1 cellular context compared by ENCODE assay signal in the genomic region with DNA sequence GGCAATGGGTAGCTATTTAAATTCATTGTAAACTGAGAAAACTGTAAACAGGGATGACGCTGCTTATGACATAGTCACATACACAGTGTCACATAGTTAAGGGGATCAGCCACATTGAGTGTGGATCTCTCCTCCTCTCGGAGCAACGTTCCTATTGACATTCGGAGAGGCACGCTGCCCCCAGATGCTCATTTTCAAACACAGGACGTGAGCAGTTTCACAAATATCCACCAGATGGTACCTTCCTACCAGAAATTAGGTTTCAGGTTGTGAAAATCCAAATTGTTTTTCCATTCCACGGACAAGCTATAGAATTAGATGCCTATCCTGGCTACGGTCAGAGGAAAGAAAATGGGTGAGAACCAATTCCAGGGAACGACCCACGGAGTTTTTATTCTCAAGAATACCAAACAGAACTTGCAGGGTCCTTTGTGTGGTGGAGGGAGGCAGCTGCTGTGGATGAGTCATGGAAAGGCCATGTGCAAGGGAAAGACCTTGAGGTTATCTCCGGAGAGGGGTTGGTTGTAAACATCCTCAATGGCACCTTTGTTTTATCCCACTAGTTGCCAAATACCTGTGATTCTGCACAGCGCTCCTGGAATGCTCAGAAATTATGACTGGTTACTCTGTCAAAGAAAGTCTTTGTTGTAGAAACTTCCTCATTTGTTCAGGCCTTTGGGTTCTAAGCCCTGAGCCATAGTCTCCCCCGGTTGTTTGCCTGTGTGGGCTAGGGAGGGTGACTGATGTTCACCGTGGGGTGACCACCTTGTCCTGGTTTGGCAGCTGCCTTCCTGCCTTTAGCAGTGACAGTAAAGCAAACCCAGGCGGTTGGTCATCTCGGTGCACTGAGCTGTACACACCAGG.
TF ChIP-seq lines count a peak whose summit lies in the region.

No MANE protein-coding gene starts in this region.

TF ChIP-seq in HepG2, 621 proteins besides CTCF, POLR2A, EP300 and RAD21 (continued from another document and continues in another):
- TF ChIP-seq, protein P1, sequence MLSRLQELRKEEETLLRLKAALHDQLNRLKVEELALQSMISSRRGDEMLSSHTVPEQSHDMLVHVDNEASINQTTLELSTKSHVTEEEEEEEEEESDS (CRISPR knock-in tag; IDR thresholded peaks at IDR 0.05; ENCODE audit: borderline replicate concordance): 0 out of 2 replicates have a peak, but pooled peaks have one; percentile 7
- TF ChIP-seq YY1 (IDR thresholded peaks at IDR 0.05; ENCODE audit: insufficient read depth, insufficient replicate concordance, low read depth, low read length): peak; percentile 63
- no peak for TF ChIP-seq ZNF10 (CRISPR knock-in tag; IDR thresholded peaks at IDR 0.05; ENCODE audit: borderline replicate concordance, low read depth)
- TF ChIP-seq ZNF83 (CRISPR knock-in tag; IDR thresholded peaks at IDR 0.05; ENCODE audit: borderline replicate concordance): no peak; the same call in 1 of the 2 replicates
- TF ChIP-seq FIP1L1 (IDR thresholded peaks at IDR 0.05; ENCODE audit: borderline replicate concordance, insufficient read depth, low read depth, low read length): no peak
- TF ChIP-seq ZNF891 (CRISPR knock-in tag; IDR thresholded peaks at IDR 0.05): no peak
- TF ChIP-seq ZNF747 (CRISPR knock-in tag; IDR thresholded peaks at IDR 0.05; ENCODE audit: borderline replicate concordance): peak; percentile 96
- TF ChIP-seq TAF1 (CRISPR knock-in tag; IDR thresholded peaks at IDR 0.05): peak; percentile 72; the same call in 1 of the 2 replicates
- TF ChIP-seq LCORL (IDR thresholded peaks at IDR 0.05): peak; percentile 36
- peak; percentile 93 for TF ChIP-seq LCORL (CRISPR knock-in tag; IDR thresholded peaks at IDR 0.05)
- TF ChIP-seq EZH2 (conservative IDR thresholded peaks at IDR 0.05; ENCODE audit: low read depth, low read length): no peak
- no peak for TF ChIP-seq HMGA1 (CRISPR knock-in tag; conservative IDR thresholded peaks at IDR 0.05)
- TF ChIP-seq NCOA2 (CRISPR knock-in tag; IDR thresholded peaks at IDR 0.05): peak; percentile 98
- TF ChIP-seq, protein P2, sequence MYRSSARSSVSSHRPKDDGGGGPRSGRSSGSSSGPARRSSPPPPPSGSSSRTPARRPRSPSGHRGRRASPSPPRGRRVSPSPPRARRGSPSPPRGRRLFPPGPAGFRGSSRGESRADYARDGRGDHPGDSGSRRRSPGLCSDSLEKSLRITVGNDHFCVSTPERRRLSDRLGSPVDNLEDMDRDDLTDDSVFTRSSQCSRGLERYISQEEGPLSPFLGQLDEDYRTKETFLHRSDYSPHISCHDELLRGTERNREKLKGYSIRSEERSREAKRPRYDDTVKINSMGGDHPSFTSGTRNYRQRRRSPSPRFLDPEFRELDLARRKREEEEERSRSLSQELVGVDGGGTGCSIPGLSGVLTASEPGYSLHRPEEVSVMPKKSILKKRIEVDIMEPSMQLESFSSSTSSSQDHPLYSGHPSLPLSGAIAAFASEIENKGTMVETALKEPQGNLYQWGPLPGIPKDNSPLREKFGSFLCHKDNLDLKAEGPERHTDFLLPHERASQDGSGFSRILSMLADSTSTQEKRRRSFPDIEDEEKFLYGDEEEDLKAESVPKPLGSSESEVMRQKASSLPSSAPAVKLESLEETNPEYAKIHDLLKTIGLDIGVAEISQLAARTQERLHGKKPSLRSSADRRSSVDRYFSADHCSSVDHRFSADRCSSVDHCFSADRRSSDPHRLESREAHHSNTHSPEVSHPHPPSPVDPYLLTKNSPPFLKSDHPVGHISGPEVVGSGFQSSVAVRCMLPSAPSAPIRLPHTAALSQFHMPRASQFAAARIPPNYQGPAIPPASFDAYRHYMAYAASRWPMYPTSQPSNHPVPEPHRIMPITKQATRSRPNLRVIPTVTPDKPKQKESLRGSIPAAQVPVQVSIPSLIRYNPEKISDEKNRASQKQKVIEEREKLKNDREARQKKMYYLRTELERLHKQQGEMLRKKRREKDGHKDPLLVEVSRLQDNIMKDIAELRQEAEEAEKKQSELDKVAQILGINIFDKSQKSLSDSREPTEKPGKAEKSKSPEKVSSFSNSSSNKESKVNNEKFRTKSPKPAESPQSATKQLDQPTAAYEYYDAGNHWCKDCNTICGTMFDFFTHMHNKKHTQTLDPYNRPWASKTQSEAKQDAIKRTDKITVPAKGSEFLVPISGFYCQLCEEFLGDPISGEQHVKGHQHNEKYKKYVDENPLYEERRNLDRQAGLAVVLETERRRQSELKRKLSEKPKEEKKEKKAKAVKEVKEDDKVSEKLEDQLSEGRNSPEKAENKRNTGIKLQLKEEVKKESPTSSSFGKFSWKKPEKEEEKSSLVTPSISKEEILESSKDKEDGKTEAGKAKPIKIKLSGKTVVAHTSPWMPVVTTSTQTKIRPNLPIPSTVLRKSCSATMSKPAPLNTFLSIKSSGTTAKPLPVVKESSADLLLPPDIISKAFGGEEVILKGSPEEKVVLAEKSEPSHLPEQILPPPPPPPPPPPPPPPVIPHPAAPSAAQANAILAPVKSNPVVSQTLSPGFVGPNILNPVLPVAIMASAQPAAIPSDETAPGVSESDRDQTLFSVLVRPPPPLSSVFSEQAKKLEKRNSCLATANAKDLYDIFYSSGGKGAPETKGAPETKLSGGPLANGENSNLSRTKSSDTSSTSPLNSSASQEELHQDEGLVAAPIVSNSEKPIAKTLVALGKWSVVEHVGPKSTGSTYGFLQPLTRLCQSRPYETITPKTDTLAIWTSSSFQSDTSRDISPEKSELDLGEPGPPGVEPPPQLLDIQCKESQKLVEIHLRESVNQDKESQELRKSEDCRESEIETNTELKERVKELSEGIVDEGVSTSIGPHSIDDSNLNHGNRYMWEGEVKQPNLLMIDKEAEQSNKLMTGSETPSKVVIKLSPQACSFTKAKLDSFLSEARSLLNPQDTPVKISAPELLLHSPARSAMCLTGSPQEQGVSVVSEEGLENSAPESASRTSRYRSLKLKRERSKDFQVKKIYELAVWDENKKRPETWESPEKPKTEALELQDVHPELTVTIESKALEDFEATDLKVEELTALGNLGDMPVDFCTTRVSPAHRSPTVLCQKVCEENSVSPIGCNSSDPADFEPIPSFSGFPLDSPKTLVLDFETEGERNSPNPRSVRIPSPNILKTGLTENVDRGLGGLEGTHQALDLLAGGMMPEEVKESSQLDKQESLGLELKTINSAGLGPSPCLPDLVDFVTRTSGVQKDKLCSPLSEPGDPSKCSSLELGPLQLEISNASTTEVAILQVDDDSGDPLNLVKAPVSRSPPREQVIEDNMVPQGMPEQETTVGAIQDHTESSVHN (CRISPR knock-in tag; IDR thresholded peaks at IDR 0.05): 0 out of 2 replicates have a peak, but pooled peaks have one; percentile 54
- no peak for TF ChIP-seq ZNF563 (CRISPR knock-in tag; IDR thresholded peaks at IDR 0.05)
- TF ChIP-seq PITX1 (CRISPR knock-in tag; IDR thresholded peaks at IDR 0.05): peak; percentile 85
- TF ChIP-seq IRX3 (CRISPR knock-in tag; IDR thresholded peaks at IDR 0.05; ENCODE audit: borderline replicate concordance, low read depth): no peak
- TF ChIP-seq ZNF703 (CRISPR knock-in tag; IDR thresholded peaks at IDR 0.05; ENCODE audit: borderline replicate concordance): no peak; the same call in 1 of the 2 replicates
- TF ChIP-seq ONECUT2 (CRISPR knock-in tag; IDR thresholded peaks at IDR 0.05): no peak; the same call in 1 of the 2 replicates
- TF ChIP-seq, protein P3, sequence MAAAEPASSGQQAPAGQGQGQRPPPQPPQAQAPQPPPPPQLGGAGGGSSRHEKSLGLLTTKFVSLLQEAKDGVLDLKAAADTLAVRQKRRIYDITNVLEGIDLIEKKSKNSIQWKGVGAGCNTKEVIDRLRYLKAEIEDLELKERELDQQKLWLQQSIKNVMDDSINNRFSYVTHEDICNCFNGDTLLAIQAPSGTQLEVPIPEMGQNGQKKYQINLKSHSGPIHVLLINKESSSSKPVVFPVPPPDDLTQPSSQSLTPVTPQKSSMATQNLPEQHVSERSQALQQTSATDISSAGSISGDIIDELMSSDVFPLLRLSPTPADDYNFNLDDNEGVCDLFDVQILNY (CRISPR knock-in tag; conservative IDR thresholded peaks at IDR 0.05): 0 out of 2 replicates have a peak, but pooled peaks have one; percentile 26
- no peak for TF ChIP-seq ZNF768 (CRISPR knock-in tag; IDR thresholded peaks at IDR 0.05)
- peak; percentile 93 for TF ChIP-seq ZSCAN31 (CRISPR knock-in tag; IDR thresholded peaks at IDR 0.05; ENCODE audit: low read depth)
- peak; percentile 66 for TF ChIP-seq MXD4 (CRISPR knock-in tag; IDR thresholded peaks at IDR 0.05)
- TF ChIP-seq ZMAT3 (CRISPR knock-in tag; conservative IDR thresholded peaks at IDR 0.05): peak; percentile 65
- TF ChIP-seq, protein P4, sequence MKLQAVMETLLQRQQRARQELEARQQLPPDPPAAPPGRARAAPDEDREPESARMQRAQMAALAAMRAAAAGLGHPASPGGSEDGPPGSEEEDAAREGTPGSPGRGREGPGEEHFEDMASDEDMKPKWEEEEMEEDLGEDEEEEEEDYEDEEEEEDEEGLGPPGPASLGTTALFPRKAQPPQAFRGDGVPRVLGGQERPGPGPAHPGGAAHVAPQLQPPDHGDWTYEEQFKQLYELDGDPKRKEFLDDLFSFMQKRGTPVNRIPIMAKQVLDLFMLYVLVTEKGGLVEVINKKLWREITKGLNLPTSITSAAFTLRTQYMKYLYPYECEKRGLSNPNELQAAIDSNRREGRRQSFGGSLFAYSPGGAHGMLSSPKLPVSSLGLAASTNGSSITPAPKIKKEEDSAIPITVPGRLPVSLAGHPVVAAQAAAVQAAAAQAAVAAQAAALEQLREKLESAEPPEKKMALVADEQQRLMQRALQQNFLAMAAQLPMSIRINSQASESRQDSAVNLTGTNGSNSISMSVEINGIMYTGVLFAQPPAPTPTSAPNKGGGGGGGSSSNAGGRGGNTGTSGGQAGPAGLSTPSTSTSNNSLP (IDR thresholded peaks at IDR 0.05; ENCODE audit: low read depth, low read length): peak; percentile 87
- no peak; the same call in none of the 2 replicates for TF ChIP-seq ZNF230 (CRISPR knock-in tag; IDR thresholded peaks at IDR 0.05)
- TF ChIP-seq CREM (IDR thresholded peaks at IDR 0.05): peak; percentile 90
- no peak for TF ChIP-seq CREM (CRISPR knock-in tag; IDR thresholded peaks at IDR 0.05)
- TF ChIP-seq SP5 (CRISPR knock-in tag; IDR thresholded peaks at IDR 0.05; ENCODE audit: borderline replicate concordance, low read depth): peak; percentile 87
- TF ChIP-seq ZNF260 (CRISPR knock-in tag; IDR thresholded peaks at IDR 0.05; ENCODE audit: borderline replicate concordance, low read depth): no peak
- TF ChIP-seq, protein P5, sequence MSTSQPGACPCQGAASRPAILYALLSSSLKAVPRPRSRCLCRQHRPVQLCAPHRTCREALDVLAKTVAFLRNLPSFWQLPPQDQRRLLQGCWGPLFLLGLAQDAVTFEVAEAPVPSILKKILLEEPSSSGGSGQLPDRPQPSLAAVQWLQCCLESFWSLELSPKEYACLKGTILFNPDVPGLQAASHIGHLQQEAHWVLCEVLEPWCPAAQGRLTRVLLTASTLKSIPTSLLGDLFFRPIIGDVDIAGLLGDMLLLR (CRISPR knock-in tag; IDR thresholded peaks at IDR 0.05): peak; percentile 45; the same call in 1 of the 2 replicates
- peak; percentile 58; the same call in 1 of the 2 replicates for TF ChIP-seq ZBTB42 (CRISPR knock-in tag; IDR thresholded peaks at IDR 0.05)
- no peak for TF ChIP-seq ZNF430 (CRISPR knock-in tag; IDR thresholded peaks at IDR 0.05)
- TF ChIP-seq, protein P6, sequence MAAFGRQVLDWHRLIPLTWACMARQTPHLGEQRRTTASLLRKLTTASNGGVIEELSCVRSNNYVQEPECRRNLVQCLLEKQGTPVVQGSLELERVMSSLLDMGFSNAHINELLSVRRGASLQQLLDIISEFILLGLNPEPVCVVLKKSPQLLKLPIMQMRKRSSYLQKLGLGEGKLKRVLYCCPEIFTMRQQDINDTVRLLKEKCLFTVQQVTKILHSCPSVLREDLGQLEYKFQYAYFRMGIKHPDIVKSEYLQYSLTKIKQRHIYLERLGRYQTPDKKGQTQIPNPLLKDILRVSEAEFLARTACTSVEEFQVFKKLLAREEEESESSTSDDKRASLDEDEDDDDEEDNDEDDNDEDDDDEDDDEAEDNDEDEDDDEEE (CRISPR knock-in tag; IDR thresholded peaks at IDR 0.05): 0 out of 2 replicates have a peak, but pooled peaks have one; percentile 5
- TF ChIP-seq TEAD2 (CRISPR knock-in tag; IDR thresholded peaks at IDR 0.05): no peak
- TF ChIP-seq HNRNPL (IDR thresholded peaks at IDR 0.05; ENCODE audit: low read depth, low read length): 0 out of 2 replicates have a peak, but pooled peaks have one; percentile 53
- TF ChIP-seq, protein P7, sequence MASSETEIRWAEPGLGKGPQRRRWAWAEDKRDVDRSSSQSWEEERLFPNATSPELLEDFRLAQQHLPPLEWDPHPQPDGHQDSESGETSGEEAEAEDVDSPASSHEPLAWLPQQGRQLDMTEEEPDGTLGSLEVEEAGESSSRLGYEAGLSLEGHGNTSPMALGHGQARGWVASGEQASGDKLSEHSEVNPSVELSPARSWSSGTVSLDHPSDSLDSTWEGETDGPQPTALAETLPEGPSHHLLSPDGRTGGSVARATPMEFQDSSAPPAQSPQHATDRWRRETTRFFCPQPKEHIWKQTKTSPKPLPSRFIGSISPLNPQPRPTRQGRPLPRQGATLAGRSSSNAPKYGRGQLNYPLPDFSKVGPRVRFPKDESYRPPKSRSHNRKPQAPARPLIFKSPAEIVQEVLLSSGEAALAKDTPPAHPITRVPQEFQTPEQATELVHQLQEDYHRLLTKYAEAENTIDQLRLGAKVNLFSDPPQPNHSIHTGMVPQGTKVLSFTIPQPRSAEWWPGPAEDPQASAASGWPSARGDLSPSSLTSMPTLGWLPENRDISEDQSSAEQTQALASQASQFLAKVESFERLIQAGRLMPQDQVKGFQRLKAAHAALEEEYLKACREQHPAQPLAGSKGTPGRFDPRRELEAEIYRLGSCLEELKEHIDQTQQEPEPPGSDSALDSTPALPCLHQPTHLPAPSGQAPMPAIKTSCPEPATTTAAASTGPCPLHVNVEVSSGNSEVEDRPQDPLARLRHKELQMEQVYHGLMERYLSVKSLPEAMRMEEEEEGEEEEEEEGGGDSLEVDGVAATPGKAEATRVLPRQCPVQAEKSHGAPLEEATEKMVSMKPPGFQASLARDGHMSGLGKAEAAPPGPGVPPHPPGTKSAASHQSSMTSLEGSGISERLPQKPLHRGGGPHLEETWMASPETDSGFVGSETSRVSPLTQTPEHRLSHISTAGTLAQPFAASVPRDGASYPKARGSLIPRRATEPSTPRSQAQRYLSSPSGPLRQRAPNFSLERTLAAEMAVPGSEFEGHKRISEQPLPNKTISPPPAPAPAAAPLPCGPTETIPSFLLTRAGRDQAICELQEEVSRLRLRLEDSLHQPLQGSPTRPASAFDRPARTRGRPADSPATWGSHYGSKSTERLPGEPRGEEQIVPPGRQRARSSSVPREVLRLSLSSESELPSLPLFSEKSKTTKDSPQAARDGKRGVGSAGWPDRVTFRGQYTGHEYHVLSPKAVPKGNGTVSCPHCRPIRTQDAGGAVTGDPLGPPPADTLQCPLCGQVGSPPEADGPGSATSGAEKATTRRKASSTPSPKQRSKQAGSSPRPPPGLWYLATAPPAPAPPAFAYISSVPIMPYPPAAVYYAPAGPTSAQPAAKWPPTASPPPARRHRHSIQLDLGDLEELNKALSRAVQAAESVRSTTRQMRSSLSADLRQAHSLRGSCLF (CRISPR knock-in tag; IDR thresholded peaks at IDR 0.05; ENCODE audit: borderline replicate concordance): no peak
- TF ChIP-seq, protein P8, sequence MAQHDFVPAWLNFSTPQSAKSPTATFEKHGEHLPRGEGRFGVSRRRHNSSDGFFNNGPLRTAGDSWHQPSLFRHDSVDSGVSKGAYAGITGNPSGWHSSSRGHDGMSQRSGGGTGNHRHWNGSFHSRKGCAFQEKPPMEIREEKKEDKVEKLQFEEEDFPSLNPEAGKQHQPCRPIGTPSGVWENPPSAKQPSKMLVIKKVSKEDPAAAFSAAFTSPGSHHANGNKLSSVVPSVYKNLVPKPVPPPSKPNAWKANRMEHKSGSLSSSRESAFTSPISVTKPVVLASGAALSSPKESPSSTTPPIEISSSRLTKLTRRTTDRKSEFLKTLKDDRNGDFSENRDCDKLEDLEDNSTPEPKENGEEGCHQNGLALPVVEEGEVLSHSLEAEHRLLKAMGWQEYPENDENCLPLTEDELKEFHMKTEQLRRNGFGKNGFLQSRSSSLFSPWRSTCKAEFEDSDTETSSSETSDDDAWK (CRISPR knock-in tag; IDR thresholded peaks at IDR 0.05): no peak
- TF ChIP-seq ZNF674 (CRISPR knock-in tag; IDR thresholded peaks at IDR 0.05; ENCODE audit: low read depth): peak; percentile 83; the same call in 1 of the 2 replicates
